Comparison of ENCODE assay signal across 27 cellular contexts in genomic region chr3:117272876-117273523, GRCh38.
"Had no signal": no experiment of that assay in that cellular context is flagged by ENCODE, and none has a peak within 500 bp of the region (broad histone marks: within the 10 kb centered on the region; RNA-seq: fewer than 3 reads in every experiment).

No MANE protein-coding gene starts in this region.

- H3K36me3 ChIP-seq: neural progenitor cell, pancreas, prostate gland, right lobe of liver, sigmoid colon, suprapubic skin, tibial artery, transverse colon, upper lobe of right lung, uterus had no signal

- H3K4me1 Mint-ChIP-seq: naive thymus-derived CD8-positive, alpha-beta T cell; neural progenitor cell; stimulated activated effector memory CD8-positive, alpha-beta T cell treated with anti-CD3 and anti-CD28 coated beads, Interleukin-12 subunit alpha, Interleukin-12 subunit beta, amount 100 ng/mL, for 72 hours; stimulated activated naive B cell treated with anti-CD40 and anti-IgM and Interleukin-4, amounts not matched to agents 10 μg/mL and 1 μg/mL and 100 μg/mL, for 72 hours had no signal

- H3K27me3 Mint-ChIP-seq: naive thymus-derived CD8-positive, alpha-beta T cell; natural killer cell treated with Interleukin-12 subunit alpha and Interleukin-12 subunit beta and Interleukin-15 and Interleukin-18, amount 100 ng/mL, for 72 hours; stimulated activated naive B cell treated with anti-CD40 and anti-IgM and Interleukin-4, amounts not matched to agents 10 μg/mL and 1 μg/mL and 100 μg/mL, for 72 hours; stimulated activated naive CD8-positive, alpha-beta T cell treated with anti-CD3 and anti-CD28 coated beads, Interleukin-15, Interleukin-2, amounts not matched to agents 100 ng/mL and 50 ng/mL, for 24 hours; type B pancreatic cell had no signal

- H3K4me1 ChIP-seq: prostate gland, sigmoid colon, suprapubic skin, testis, tibial artery, upper lobe of right lung, uterus had no signal

- H3K27ac Mint-ChIP-seq: naive thymus-derived CD8-positive, alpha-beta T cell; natural killer cell treated with Interleukin-12 subunit alpha and Interleukin-12 subunit beta and Interleukin-15 and Interleukin-18, amount 100 ng/mL, for 72 hours; nephron progenitor cell; neural progenitor cell; stimulated activated effector memory CD8-positive, alpha-beta T cell treated with anti-CD3 and anti-CD28 coated beads, Interleukin-12 subunit alpha, Interleukin-12 subunit beta, amount 100 ng/mL, for 72 hours; stimulated activated naive B cell treated with anti-CD40 and anti-IgM and Interleukin-4, amounts not matched to agents 10 μg/mL and 1 μg/mL and 100 μg/mL, for 72 hours; stimulated activated naive CD8-positive, alpha-beta T cell treated with anti-CD3 and anti-CD28 coated beads, Interleukin-15, Interleukin-2, amounts not matched to agents 100 ng/mL and 50 ng/mL, for 24 hours; type B pancreatic cell had no signal

- H3K4me3 ChIP-seq: neural progenitor cell, pancreas, prostate gland, right lobe of liver, sigmoid colon, suprapubic skin, testis, tibial artery, transverse colon, upper lobe of right lung, uterus had no signal

- H3K27me3 ChIP-seq: neural progenitor cell, pancreas, right lobe of liver, sigmoid colon, suprapubic skin, testis, tibial artery, transverse colon, upper lobe of right lung, uterus had no signal

- DNase-seq: naive thymus-derived CD8-positive, alpha-beta T cell; nephron progenitor cell; occipital lobe; pancreas; right cardiac atrium; right lobe of liver; sigmoid colon; small intestine; stimulated activated CD4-positive, alpha-beta T cell treated with anti-CD3 and anti-CD28 coated beads, Interleukin-15, amount 100 ng/mL, for 24 hours; stimulated activated CD4-positive, alpha-beta T cell treated with anti-CD3 and anti-CD28 coated beads, Interleukin-2, amount 100 ng/mL, for 24 hours; stimulated activated CD4-positive, alpha-beta T cell treated with anti-CD3 and anti-CD28 coated beads, Interleukin-2, amount 100 ng/mL, for 48 hours; stimulated activated CD4-positive, alpha-beta T cell treated with anti-CD3 and anti-CD28 coated beads, Interleukin-4, amount 100 ng/mL, for 24 hours; stimulated activated naive B cell treated with anti-CD40 and anti-IgM and Interleukin-4, amounts not matched to agents 10 μg/mL and 1 μg/mL and 100 μg/mL, for 72 hours; stimulated activated naive CD4-positive, alpha-beta T cell treated with Interleukin-2 at 50 U/mL for 16 hours; substantia nigra; testis; tibial artery; transverse colon; upper lobe of right lung; uterus had no signal

- H3K36me3 Mint-ChIP-seq: naive thymus-derived CD8-positive, alpha-beta T cell; natural killer cell treated with Interleukin-12 subunit alpha and Interleukin-12 subunit beta and Interleukin-15 and Interleukin-18, amount 100 ng/mL, for 72 hours; neural progenitor cell; stimulated activated effector memory CD8-positive, alpha-beta T cell treated with anti-CD3 and anti-CD28 coated beads, Interleukin-12 subunit alpha, Interleukin-12 subunit beta, amount 100 ng/mL, for 72 hours; stimulated activated naive B cell treated with anti-CD40 and anti-IgM and Interleukin-4, amounts not matched to agents 10 μg/mL and 1 μg/mL and 100 μg/mL, for 72 hours; type B pancreatic cell had no signal

- H3K9me3 Mint-ChIP-seq: nephron progenitor cell; neural progenitor cell; stimulated activated naive B cell treated with anti-CD40 and anti-IgM and Interleukin-4, amounts not matched to agents 10 μg/mL and 1 μg/mL and 100 μg/mL, for 72 hours had no signal

- ATAC-seq: naive thymus-derived CD8-positive, alpha-beta T cell; natural killer cell treated with Interleukin-12 subunit alpha and Interleukin-12 subunit beta and Interleukin-15 and Interleukin-18, amount 100 ng/mL, for 72 hours; pancreas; right cardiac atrium; right lobe of liver; stimulated activated effector memory CD8-positive, alpha-beta T cell treated with anti-CD3 and anti-CD28 coated beads, Interleukin-12 subunit alpha, Interleukin-12 subunit beta, amount 100 ng/mL, for 72 hours; stimulated activated naive B cell treated with anti-CD40 and anti-IgM and Interleukin-4, amounts not matched to agents 10 μg/mL and 1 μg/mL and 100 μg/mL, for 72 hours; upper lobe of right lung had no signal

- H3K4me3 Mint-ChIP-seq: naive thymus-derived CD8-positive, alpha-beta T cell; natural killer cell treated with Interleukin-12 subunit alpha and Interleukin-12 subunit beta and Interleukin-15 and Interleukin-18, amount 100 ng/mL, for 72 hours; nephron progenitor cell; neural progenitor cell; stimulated activated effector memory CD8-positive, alpha-beta T cell treated with anti-CD3 and anti-CD28 coated beads, Interleukin-12 subunit alpha, Interleukin-12 subunit beta, amount 100 ng/mL, for 72 hours; stimulated activated naive B cell treated with anti-CD40 and anti-IgM and Interleukin-4, amounts not matched to agents 10 μg/mL and 1 μg/mL and 100 μg/mL, for 72 hours; stimulated activated naive CD8-positive, alpha-beta T cell treated with anti-CD3 and anti-CD28 coated beads, Interleukin-15, Interleukin-2, amounts not matched to agents 100 ng/mL and 50 ng/mL, for 24 hours; type B pancreatic cell had no signal

- H3K9me3 ChIP-seq: pancreas, prostate gland, right lobe of liver, sigmoid colon, suprapubic skin, testis, tibial artery, transverse colon, upper lobe of right lung, uterus had no signal

- H3K27ac ChIP-seq: neural progenitor cell, pancreas, prostate gland, right lobe of liver, sigmoid colon, suprapubic skin, testis, tibial artery, transverse colon, upper lobe of right lung, uterus had no signal
